Comparison of ENCODE assay signal across 15 cellular contexts in the genomic region with DNA sequence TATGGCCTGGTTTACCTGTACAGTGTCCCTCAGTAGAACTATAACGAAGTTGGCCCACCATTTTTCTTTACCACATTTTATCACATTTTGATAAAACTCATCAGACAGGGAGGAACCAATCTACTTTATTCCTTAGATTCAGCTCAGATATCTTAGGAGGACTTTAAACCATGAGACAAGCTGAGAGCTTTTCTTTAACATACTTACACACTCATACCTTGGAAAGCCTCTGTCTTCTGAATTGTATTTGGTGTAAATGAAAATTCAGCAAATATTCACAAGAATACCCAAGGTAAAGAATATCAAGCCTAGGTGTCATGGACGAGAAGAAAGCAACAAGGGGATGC.
DNase-seq lines count a peak whose midpoint lies in the region; ATAC-seq and TF ChIP-seq lines count a peak whose summit lies in the region.
"Had no signal": no experiment of that assay in that cellular context is flagged by ENCODE, and none has a peak within 500 bp of the region (broad histone marks: within the 10 kb centered on the region; RNA-seq: fewer than 3 reads in every experiment).

No MANE protein-coding gene starts in this region.

- peak overlapping the region; percentile 44 for H3K4me3 Mint-ChIP-seq in activated T-cell treated with anti-CD3 and anti-CD28 coated beads, Interleukin-2, amount 50 U/mL, for 72 hours
- H3K4me3 Mint-ChIP-seq in activated naive CD8-positive, alpha-beta T cell treated with anti-CD3 and anti-CD28 coated beads for 36 hours: no peak overlapping the region
- no peak overlapping the region for H3K4me3 Mint-ChIP-seq in mesothelial cell of epicardium
- H3K4me3 Mint-ChIP-seq in type B pancreatic cell: peak overlapping the region; percentile 59
- H3K4me3 Mint-ChIP-seq: activated CD8-positive, alpha-beta memory T cell treated with anti-CD3 and anti-CD28 coated beads, Interleukin-2, amount 10 ng/mL, durations not matched to agents 7 days and 5 days; activated naive CD4-positive, alpha-beta T cell treated with anti-CD3 and anti-CD28 coated beads for 36 hours had no signal

- TF ChIP-seq CTCF in mesothelial cell of epicardium (IDR thresholded peaks at IDR 0.05; ENCODE audit: unreplicated experiment) (no peak), type B pancreatic cell (conservative IDR thresholded peaks at IDR 0.05) (no peak)

- H3K27me3 Mint-ChIP-seq in activated T-cell treated with anti-CD3 and anti-CD28 coated beads, Interleukin-2, amount 50 U/mL, for 72 hours (ENCODE audit: low read depth): peaks cover 57% of the 10 kb centered on the region
- peaks cover 45% of the 10 kb centered on the region for H3K27me3 Mint-ChIP-seq in activated naive CD8-positive, alpha-beta T cell treated with anti-CD3 and anti-CD28 coated beads for 36 hours
- H3K27me3 Mint-ChIP-seq in mesothelial cell of epicardium (ENCODE audit: low read depth) (no peaks in the 10 kb centered on the region), type B pancreatic cell (no peaks in the 10 kb centered on the region)

- H3K4me1 Mint-ChIP-seq in activated T-cell treated with anti-CD3 and anti-CD28 coated beads, Interleukin-2, amount 50 U/mL, for 72 hours (ENCODE audit: low read depth): peaks cover 26% of the 10 kb centered on the region
- peaks cover 18% of the 10 kb centered on the region for H3K4me1 Mint-ChIP-seq in activated naive CD8-positive, alpha-beta T cell treated with anti-CD3 and anti-CD28 coated beads for 36 hours
- peaks cover 45% of the 10 kb centered on the region for H3K4me1 Mint-ChIP-seq in mesothelial cell of epicardium
- H3K4me1 Mint-ChIP-seq in type B pancreatic cell (ENCODE audit: unreplicated experiment): peaks cover 27% of the 10 kb centered on the region

- DNase-seq in activated T-cell treated with anti-CD3 and anti-CD28 coated beads, Interleukin-2, amount 50 U/mL, for 72 hours: no peak
- DNase-seq in activated T-cell treated with anti-CD3 and anti-CD28 coated beads for 4 hours: no peak
- DNase-seq in activated naive CD8-positive, alpha-beta T cell treated with anti-CD3 and anti-CD28 coated beads for 36 hours: no peak
- DNase-seq in mesothelial cell of epicardium (ENCODE audit: low spot score in 2 of 2, unreplicated experiment in 2 of 2): no peak
- DNase-seq in type B pancreatic cell (ENCODE audit: extremely low spot score, unreplicated experiment): no peak
- no peak for DNase-seq in SIG-M5 (lab: John Stamatoyannopoulos, UW)
- no peak for DNase-seq in central memory CD4-positive, alpha-beta T cell
- DNase-seq in SKM-1 treated with dmso at 0.1 percent for 144 hours (lab: John Stamatoyannopoulos, UW; ENCODE audit: unreplicated experiment): no peak
- DNase-seq: activated CD4-positive, CD25-positive, alpha-beta regulatory T cell; COR-L47; NCI-H1694 treated with DMSO at 0.1 percent for 48 hours had no signal

- no peaks in the 10 kb centered on the region for H3K9me3 Mint-ChIP-seq in activated T-cell treated with anti-CD3 and anti-CD28 coated beads, Interleukin-2, amount 50 U/mL, for 72 hours
- H3K9me3 Mint-ChIP-seq in activated naive CD8-positive, alpha-beta T cell treated with anti-CD3 and anti-CD28 coated beads for 36 hours: no peaks in the 10 kb centered on the region
- H3K9me3 Mint-ChIP-seq in mesothelial cell of epicardium: no peaks in the 10 kb centered on the region
- peaks cover 4% of the 10 kb centered on the region for H3K9me3 Mint-ChIP-seq in type B pancreatic cell
- H3K9me3 Mint-ChIP-seq: activated naive CD4-positive, alpha-beta T cell treated with anti-CD3 and anti-CD28 coated beads for 36 hours; effector memory CD8-positive, alpha-beta T cell had no signal

- H3K27ac Mint-ChIP-seq in activated T-cell treated with anti-CD3 and anti-CD28 coated beads, Interleukin-2, amount 50 U/mL, for 72 hours: peak overlapping the region; percentile 76
- H3K27ac Mint-ChIP-seq in activated naive CD8-positive, alpha-beta T cell treated with anti-CD3 and anti-CD28 coated beads for 36 hours: peak overlapping the region; percentile 64
- H3K27ac Mint-ChIP-seq in mesothelial cell of epicardium: peak overlapping the region; percentile 99
- H3K27ac Mint-ChIP-seq in type B pancreatic cell: peak overlapping the region; percentile 88
- H3K27ac Mint-ChIP-seq: activated CD8-positive, alpha-beta memory T cell treated with anti-CD3 and anti-CD28 coated beads, Interleukin-2, amount 10 ng/mL, durations not matched to agents 7 days and 5 days; activated naive CD4-positive, alpha-beta T cell treated with anti-CD3 and anti-CD28 coated beads for 36 hours had no signal

- H3K36me3 Mint-ChIP-seq in activated T-cell treated with anti-CD3 and anti-CD28 coated beads, Interleukin-2, amount 50 U/mL, for 72 hours (ENCODE audit: insufficient read depth in 2 of 2): no peaks in the 10 kb centered on the region
- no peaks in the 10 kb centered on the region for H3K36me3 Mint-ChIP-seq in activated naive CD8-positive, alpha-beta T cell treated with anti-CD3 and anti-CD28 coated beads for 36 hours
- no peaks in the 10 kb centered on the region for H3K36me3 Mint-ChIP-seq in mesothelial cell of epicardium
- H3K36me3 Mint-ChIP-seq in type B pancreatic cell: no peaks in the 10 kb centered on the region
- H3K36me3 Mint-ChIP-seq: activated CD8-positive, alpha-beta memory T cell treated with anti-CD3 and anti-CD28 coated beads, Interleukin-2, amount 10 ng/mL, durations not matched to agents 7 days and 5 days had no signal

- ATAC-seq in activated T-cell treated with anti-CD3 and anti-CD28 coated beads, Interleukin-2, amount 50 U/mL, for 72 hours (replicated peaks in 1 of 2): no peak
- ATAC-seq: left lobe of liver had no signal

Comparison
In these comparisons a context has a peak if more than half of its experiments do, and no peak if none do; other contexts are left out.
1. H3K4me3 Mint-ChIP-seq: peak in activated T-cell treated with anti-CD3 and anti-CD28 coated beads, Interleukin-2, amount 50 U/mL, for 72 hours (2 of 2) and type B pancreatic cell (single experiment); none in activated naive CD8-positive, alpha-beta T cell treated with anti-CD3 and anti-CD28 coated beads for 36 hours (single experiment) and mesothelial cell of epicardium (single experiment).
2. Peak in every context shown above with its lines, with median percentiles within 50 percentile points of each other: H3K27ac Mint-ChIP-seq.